Comparison of ENCODE assay signal across 25 cellular contexts in the genomic region with DNA sequence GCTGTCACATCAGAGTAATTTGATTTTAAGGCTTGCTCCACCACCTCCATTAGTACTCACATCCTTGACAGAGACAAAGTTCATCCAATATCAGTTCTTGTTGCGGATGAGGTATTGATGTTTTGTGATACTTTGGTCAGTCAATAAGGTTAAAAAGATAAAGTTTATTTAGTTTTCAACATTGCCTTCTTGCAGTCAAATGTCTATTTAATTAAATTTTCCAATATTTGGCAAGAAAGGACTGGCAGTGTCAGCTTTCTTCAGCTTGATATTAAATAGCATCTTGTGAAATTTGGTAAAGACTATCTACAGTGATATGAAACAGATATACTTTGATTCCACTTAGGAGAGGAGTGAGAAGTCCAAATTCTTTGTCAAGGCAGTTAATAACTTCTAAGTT.
"Had no signal": no experiment of that assay in that cellular context is flagged by ENCODE, and none has a peak within 500 bp of the region (broad histone marks: within the 10 kb centered on the region; RNA-seq: fewer than 3 reads in every experiment).

No MANE protein-coding gene starts in this region.

- H3K9me3 ChIP-seq: colonic mucosa, esophagus squamous epithelium, gastrocnemius medialis, heart right ventricle, left ventricle myocardium inferior, lower lobe of right lung, mucosa of descending colon had no signal

- H3K4me1 ChIP-seq: colonic mucosa, esophagus squamous epithelium, gastrocnemius medialis, heart right ventricle, left ventricle myocardium inferior, lower lobe of right lung had no signal

- H3K27ac ChIP-seq: colonic mucosa, epithelial cell of prostate, esophagus squamous epithelium, gastrocnemius medialis, heart right ventricle, left ventricle myocardium inferior, lower lobe of right lung had no signal

- ATAC-seq: effector memory CD8-positive, alpha-beta T cell; esophagus mucosa; gastrocnemius medialis; heart right ventricle; left cardiac atrium; lower lobe of right lung; mucosa of descending colon had no signal

- DNase-seq: colonic mucosa; cortex of kidney; effector CD8-positive, alpha-beta T cell; effector memory CD8-positive, alpha-beta T cell; endodermal cell; erythroblast; esophagus squamous epithelium; foreskin fibroblast; foreskin melanocyte; gastrocnemius medialis; glutamatergic neuron; head of caudate nucleus; heart right ventricle; hippocampal formation; left cardiac atrium; left ventricle myocardium inferior; lower lobe of right lung; mesenchymal stem cell; mucosa of descending colon; naive B cell had no signal

- H3K27me3 ChIP-seq: colonic mucosa, esophagus squamous epithelium, gastrocnemius medialis, heart right ventricle had no signal

- FAIRE-seq: endometrium, islet of Langerhans, keratinocyte had no signal

- H3K4me3 ChIP-seq: colonic mucosa, esophagus squamous epithelium, gastrocnemius medialis, heart right ventricle, left ventricle myocardium inferior, lower lobe of right lung, mucosa of descending colon had no signal

- H3K36me3 ChIP-seq: colonic mucosa, esophagus squamous epithelium, gastrocnemius medialis, heart right ventricle, left ventricle myocardium inferior, lower lobe of right lung had no signal
